In the genomic region with DNA sequence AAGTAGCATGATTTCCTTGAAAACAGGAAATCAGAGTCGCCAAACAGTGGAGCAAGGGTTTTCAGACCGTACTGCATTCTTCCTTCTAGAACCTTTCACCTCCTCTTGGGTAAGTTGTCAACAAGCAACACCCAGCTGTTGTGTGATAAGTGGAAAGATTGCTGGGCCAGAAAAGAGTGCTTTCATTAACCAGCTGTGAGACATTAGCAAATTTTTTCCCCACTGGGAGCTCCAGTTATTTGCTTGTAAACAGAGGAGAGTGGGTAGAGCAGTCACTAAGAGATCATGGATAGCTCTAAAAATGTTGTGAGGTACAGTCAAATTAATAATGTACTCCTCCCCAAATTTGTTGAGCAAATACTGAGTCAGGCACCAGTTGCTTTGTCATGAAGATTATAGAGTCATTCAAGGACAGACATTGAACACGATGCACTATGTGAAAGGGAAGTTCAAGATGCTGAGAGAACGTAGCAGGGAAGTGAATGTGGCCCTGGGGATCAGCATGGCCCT, we compare ENCODE assay signal across 10 cellular contexts. TPM values are rescaled to one million over a fixed set of nuclear protein-coding genes. Genes with fewer than 3 reads are reported as not detected.
DNase-seq lines count a peak whose midpoint lies in the region; ATAC-seq and TF ChIP-seq lines count a peak whose summit lies in the region.
"Had no signal": no experiment of that assay in that cellular context is flagged by ENCODE, and none has a peak within 500 bp of the region (broad histone marks: within the 10 kb centered on the region; RNA-seq: fewer than 3 reads in every experiment).

No MANE protein-coding gene starts in this region.

- ATAC-seq in GM19463 (IDR thresholded peaks at IDR 0.05; ENCODE audit: unreplicated experiment) (peak; percentile 41), HG03432 (IDR thresholded peaks at IDR 0.05; ENCODE audit: unreplicated experiment) (peak; percentile 42), GM18505 (IDR thresholded peaks at IDR 0.05; ENCODE audit: unreplicated experiment) (no peak)

- H3K27ac ChIP-seq in skin epidermis, result peak overlapping the region in 18 of 21 experiments; percentile 6 to 77 (median 54)
- no peak overlapping the region for H3K27ac ChIP-seq in A673 (ENCODE audit: low read depth, low read length, poor library complexity, severe bottlenecking)

- intact Hi-C loops in A673 (cut with micrococcal nuclease; ENCODE audit: unreplicated experiment), result no loop called here

- POLR2A ChIA-PET in A673 (lab: Charles Lee; ENCODE audit: low non-redundant PET), result no interaction called here

- BruUV-seq in A673 (replicated peaks; lab: Mats Ljungman, UMichigan), result no TSS peak

- TF ChIP-seq POLR2A in GM18505 (IDR thresholded peaks at IDR 0.05; ENCODE audit: borderline replicate concordance, extremely low read depth, insufficient read depth, insufficient read length), result no peak

- TF ChIP-seq CTCF in epithelial cell of esophagus (IDR thresholded peaks at IDR 0.05; ENCODE audit: insufficient read depth, low read depth, low read length, missing control alignments) (no peak), A673 (conservative IDR thresholded peaks at IDR 0.05; ENCODE audit: low read depth, low read length) (no peak)

- peaks cover 3% of the 10 kb centered on the region for H3K27me3 ChIP-seq in A673 (replicated peaks; ENCODE audit: insufficient read depth, low read depth, low read length, poor library complexity)

- no peaks in the 10 kb centered on the region for H3K4me1 ChIP-seq in A673 (ENCODE audit: insufficient read depth, low read length, poor library complexity, severe bottlenecking)

- no peaks in the 10 kb centered on the region for H3K9me3 ChIP-seq in A673 (ENCODE audit: low read depth, low read length, poor library complexity, severe bottlenecking)

- CTCF ChIA-PET in A673 (lab: Charles Lee), result no interaction called here

- H3K4me3 ChIP-seq in epithelial cell of esophagus (ENCODE audit: low read length) (no peak overlapping the region), skin epidermis (no peak overlapping the region), A673 (ENCODE audit: low read depth, low read length, poor library complexity, severe bottlenecking) (no peak overlapping the region)

- DNase-seq in epithelial cell of esophagus (ENCODE audit: low read depth), result peak; percentile 36
- no peak for DNase-seq in A673 (ENCODE audit: low spot score)
- no peak for DNase-seq in mucosa of gallbladder (ENCODE audit: low spot score)
- DNase-seq in NCI-H526 treated with DMSO at 0.1 percent for 48 hours (lab: John Stamatoyannopoulos, UW), result no peak
- DNase-seq: activated CD4-positive, alpha-beta memory T cell treated with anti-CD3 and anti-CD28 coated beads for 36 hours; NCI-H2171 treated with DMSO at 0.1 percent for 48 hours had no signal

- H3K36me3 ChIP-seq in A673 (ENCODE audit: insufficient read depth, low read length, poor library complexity, severe bottlenecking), result no peaks in the 10 kb centered on the region

RNA-seq across cellular contexts. Expression of gene MPEG1, which starts 11.7 kb away (rescaled TPM):
- total RNA-seq in A673 (2021) (not detected in 2 replicates), mucosa of gallbladder (13.5 TPM)
- total RNA-seq: activated CD4-positive, alpha-beta memory T cell treated with anti-CD3 and anti-CD28 coated beads for 36 hours had no signal

RNA-seq across cellular contexts. Expression of gene DTX4, which starts 52.5 kb away (rescaled TPM):
- total RNA-seq in A673 (2021) (1.9 and 2.0 TPM in 2 replicates), mucosa of gallbladder (63.6 TPM)

Comparison
In these comparisons a context has a peak if more than half of its experiments do, and no peak if none do; other contexts are left out.
1. RNA of gene MPEG1, which starts 11.7 kb away (total RNA-seq): 13.5 TPM in mucosa of gallbladder (single experiment); not detected in A673; every median in the first group is over 10 times any median in the second.
2. RNA of gene DTX4, which starts 52.5 kb away (total RNA-seq): 63.6 TPM in mucosa of gallbladder (single experiment); 1.9 to 2.0 TPM in A673; every median in the first group is over 10 times any median in the second.